ENCODE assay signal across 16 cellular contexts in genomic region chr11:134536219-134536618, GRCh38.
"Had no signal": no experiment of that assay in that cellular context is flagged by ENCODE, and none has a peak within 500 bp of the region (broad histone marks: within the 10 kb centered on the region; RNA-seq: fewer than 3 reads in every experiment).

No MANE protein-coding gene starts in this region.

- H3K4me1 ChIP-seq: colonic mucosa, heart left ventricle, pancreas had no signal

- DNase-seq: activated CD8-positive, alpha-beta T cell treated with anti-CD3 and anti-CD28 coated beads for 36 hours; caudate nucleus; colonic mucosa; effector CD4-positive, alpha-beta T cell; foreskin melanocyte; left ventricle myocardium inferior; retina; substantia nigra; T-cell; T1000; trophoblast cell had no signal

- H3K9me3 Mint-ChIP-seq: activated CD8-positive, alpha-beta T cell treated with anti-CD3 and anti-CD28 coated beads for 36 hours; stimulated activated effector memory CD8-positive, alpha-beta T cell treated with anti-CD3 and anti-CD28 coated beads, Interleukin-12 subunit alpha, Interleukin-12 subunit beta, amount 100 ng/mL, for 72 hours; T-cell had no signal

- H3K4me1 Mint-ChIP-seq: memory B cell had no signal

- H3K36me3 ChIP-seq: colonic mucosa, heart left ventricle, left ventricle myocardium inferior, pancreas had no signal

- H3K27me3 ChIP-seq: colonic mucosa, pancreas had no signal

- H3K9me3 ChIP-seq: colonic mucosa, left ventricle myocardium inferior, pancreas had no signal

- H3K36me3 Mint-ChIP-seq: stimulated activated effector memory CD8-positive, alpha-beta T cell treated with anti-CD3 and anti-CD28 coated beads, Interleukin-12 subunit alpha, Interleukin-12 subunit beta, amount 100 ng/mL, for 72 hours; T-cell had no signal

- H3K4me3 Mint-ChIP-seq: activated CD8-positive, alpha-beta T cell treated with anti-CD3 and anti-CD28 coated beads for 36 hours; memory B cell; stimulated activated effector memory CD8-positive, alpha-beta T cell treated with anti-CD3 and anti-CD28 coated beads, Interleukin-12 subunit alpha, Interleukin-12 subunit beta, amount 100 ng/mL, for 72 hours; T-cell had no signal

- H3K27ac Mint-ChIP-seq: activated CD8-positive, alpha-beta T cell treated with anti-CD3 and anti-CD28 coated beads for 36 hours; memory B cell; stimulated activated effector memory CD8-positive, alpha-beta T cell treated with anti-CD3 and anti-CD28 coated beads, Interleukin-12 subunit alpha, Interleukin-12 subunit beta, amount 100 ng/mL, for 72 hours; T-cell had no signal

- H3K4me3 ChIP-seq: colonic mucosa, heart left ventricle, left ventricle myocardium inferior, pancreas, SK-N-MC had no signal

- ATAC-seq: activated CD8-positive, alpha-beta T cell treated with anti-CD3 and anti-CD28 coated beads for 36 hours; pancreas; T-cell had no signal

- H3K27ac ChIP-seq: colonic mucosa, heart left ventricle, left ventricle myocardium inferior, pancreas, SK-N-MC had no signal
